1 cellular context compared by ENCODE assay signal in the genomic region with DNA sequence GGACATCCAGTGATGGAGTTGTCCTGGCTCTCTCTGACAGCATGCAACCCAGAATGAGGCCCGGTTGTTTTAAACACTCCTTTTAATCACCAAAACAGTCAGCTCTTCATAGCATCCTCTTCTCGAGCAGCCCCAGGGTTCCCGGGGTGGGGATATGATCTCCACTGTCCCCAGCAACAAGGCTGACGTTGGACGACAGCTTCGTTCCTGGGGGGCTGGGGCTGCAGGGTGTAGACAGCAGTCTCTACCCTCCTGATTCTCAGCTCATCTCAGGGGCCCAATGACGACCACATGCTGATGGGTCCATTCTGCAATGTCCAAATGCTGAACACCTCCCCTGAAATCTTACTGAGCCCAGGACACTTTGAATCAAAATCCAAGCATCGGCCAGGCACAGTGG.
TF ChIP-seq lines count a peak whose summit lies in the region.

No MANE protein-coding gene starts in this region.

TF ChIP-seq in IMR-90, 13 proteins besides CTCF, POLR2A, EP300 and RAD21 (continued from another document):
- TF ChIP-seq, protein P1, sequence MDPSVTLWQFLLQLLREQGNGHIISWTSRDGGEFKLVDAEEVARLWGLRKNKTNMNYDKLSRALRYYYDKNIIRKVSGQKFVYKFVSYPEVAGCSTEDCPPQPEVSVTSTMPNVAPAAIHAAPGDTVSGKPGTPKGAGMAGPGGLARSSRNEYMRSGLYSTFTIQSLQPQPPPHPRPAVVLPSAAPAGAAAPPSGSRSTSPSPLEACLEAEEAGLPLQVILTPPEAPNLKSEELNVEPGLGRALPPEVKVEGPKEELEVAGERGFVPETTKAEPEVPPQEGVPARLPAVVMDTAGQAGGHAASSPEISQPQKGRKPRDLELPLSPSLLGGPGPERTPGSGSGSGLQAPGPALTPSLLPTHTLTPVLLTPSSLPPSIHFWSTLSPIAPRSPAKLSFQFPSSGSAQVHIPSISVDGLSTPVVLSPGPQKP (IDR thresholded peaks at IDR 0.05; ENCODE audit: borderline replicate concordance, low read depth, low read length), result no peak
- TF ChIP-seq NFE2L2 (IDR thresholded peaks at IDR 0.05; ENCODE audit: low read depth, low read length) (no peak), MAFK (IDR thresholded peaks at IDR 0.05; ENCODE audit: low read depth, low read length) (no peak), BHLHE40 (IDR thresholded peaks at IDR 0.05; ENCODE audit: low read depth, low read length) (no peak), FOS (IDR thresholded peaks at IDR 0.05; ENCODE audit: low read depth, low read length) (no peak), CEBPB (IDR thresholded peaks at IDR 0.05; ENCODE audit: low read depth, low read length) (no peak), MXI1 (IDR thresholded peaks at IDR 0.05; ENCODE audit: borderline replicate concordance, low read depth, low read length) (no peak), RCOR1 (IDR thresholded peaks at IDR 0.05; ENCODE audit: insufficient replicate concordance, low read length) (no peak), MAZ (IDR thresholded peaks at IDR 0.05; ENCODE audit: borderline replicate concordance, low read depth, low read length) (no peak), RFX5 (IDR thresholded peaks at IDR 0.05; ENCODE audit: low read depth, low read length) (no peak)
- TF ChIP-seq, protein P2, sequence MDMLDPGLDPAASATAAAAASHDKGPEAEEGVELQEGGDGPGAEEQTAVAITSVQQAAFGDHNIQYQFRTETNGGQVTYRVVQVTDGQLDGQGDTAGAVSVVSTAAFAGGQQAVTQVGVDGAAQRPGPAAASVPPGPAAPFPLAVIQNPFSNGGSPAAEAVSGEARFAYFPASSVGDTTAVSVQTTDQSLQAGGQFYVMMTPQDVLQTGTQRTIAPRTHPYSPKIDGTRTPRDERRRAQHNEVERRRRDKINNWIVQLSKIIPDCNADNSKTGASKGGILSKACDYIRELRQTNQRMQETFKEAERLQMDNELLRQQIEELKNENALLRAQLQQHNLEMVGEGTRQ (IDR thresholded peaks at IDR 0.05; ENCODE audit: low read depth, low read length), result no peak
